11 cellular contexts compared by ENCODE assay signal in genomic region chr10:93757766-93758509, GRCh38. TPM values are rescaled to one million over a fixed set of nuclear protein-coding genes. Genes with fewer than 3 reads are reported as not detected.
DNase-seq lines count a peak whose midpoint lies in the region; ATAC-seq lines count a peak whose summit lies in the region.
"Had no signal": no experiment of that assay in that cellular context is flagged by ENCODE, and none has a peak within 500 bp of the region (broad histone marks: within the 10 kb centered on the region; RNA-seq: fewer than 3 reads in every experiment).

Gene LGI1 (plus strand): TSS chr10:93757936. CDS start chr10:93758145, 209 bp downstream.

- WGBS in mesenchymal stem cell: 30% methylated on average over 17 of the region's 17 CpGs

- H3K14ac ChIP-seq in mesenchymal stem cell (ENCODE audit: low read length in 2 of 2): no peak within 1 kb of the TSS

- no peaks in the 10 kb centered on the region for H3K36me3 ChIP-seq in mesenchymal stem cell (ENCODE audit: control insufficient read depth in 1 of 2, insufficient read depth in 2 of 2, low read depth in 1 of 2, low read length in 2 of 2)

- H3K4ac ChIP-seq in mesenchymal stem cell (ENCODE audit: low read depth in 1 of 2, low read length in 2 of 2): peak within 1 kb of the TSS in 1 of 2 experiments; percentile 16

- H3K27ac ChIP-seq in cingulate gyrus (ENCODE audit: low read depth, low read length) (peak within 1 kb of the TSS; percentile 82), mesenchymal stem cell (ENCODE audit: low read length, poor library complexity, severe bottlenecking) (no peak within 1 kb of the TSS)

- H4K91ac ChIP-seq in mesenchymal stem cell (ENCODE audit: low read length): no peak within 1 kb of the TSS

- peak within 1 kb of the TSS; percentile 42 for H4K8ac ChIP-seq in mesenchymal stem cell (ENCODE audit: low read length)

- H3K4me1 Mint-ChIP-seq in stimulated activated effector memory CD8-positive, alpha-beta T cell treated with anti-CD3 and anti-CD28 coated beads, Interleukin-12 subunit alpha, Interleukin-12 subunit beta, amount 100 ng/mL, for 72 hours: no peaks in the 10 kb centered on the region

- H3K9me3 ChIP-seq in mesenchymal stem cell (ENCODE audit: control insufficient read depth, low read length): no peaks in the 10 kb centered on the region

- peak within 1 kb of the TSS in 1 of 2 experiments; percentile 42 for H2BK12ac ChIP-seq in mesenchymal stem cell (ENCODE audit: low read length in 2 of 2)

- H2AFZ ChIP-seq in mesenchymal stem cell (ENCODE audit: low read depth, low read length): peak within 1 kb of the TSS; percentile 18

- no peaks in the 10 kb centered on the region for H3K36me3 Mint-ChIP-seq in stimulated activated effector memory CD8-positive, alpha-beta T cell treated with anti-CD3 and anti-CD28 coated beads, Interleukin-12 subunit alpha, Interleukin-12 subunit beta, amount 100 ng/mL, for 72 hours

- DNase-seq in NCI-H146 treated with DMSO at 0.1 percent for 48 hours (lab: John Stamatoyannopoulos, UW; ENCODE audit: unreplicated experiment) (peak; percentile 34), mesenchymal stem cell (peak; percentile 65), HT-29 (ENCODE audit: low spot score) (no peak), DMS 273 (lab: John Stamatoyannopoulos, UW; ENCODE audit: unreplicated experiment) (no peak)
- DNase-seq in stimulated activated effector memory CD8-positive, alpha-beta T cell treated with anti-CD3 and anti-CD28 coated beads, Interleukin-12 subunit alpha, Interleukin-12 subunit beta, amount 100 ng/mL, for 72 hours (ENCODE audit: low spot score in 2 of 2): no peak
- DNase-seq: left ventricle myocardium superior; MV-4-11; stimulated activated CD4-positive, alpha-beta T cell treated with anti-CD3 and anti-CD28 coated beads, Interleukin-12 subunit alpha, Interleukin-12 subunit beta, amount 100 ng/mL, for 4 hours had no signal

- H2AK5ac ChIP-seq in mesenchymal stem cell (ENCODE audit: low read length, severe bottlenecking): peak within 1 kb of the TSS; percentile 29

- no peak within 1 kb of the TSS for H2BK120ac ChIP-seq in mesenchymal stem cell (ENCODE audit: low read depth, low read length)

- H2BK15ac ChIP-seq in mesenchymal stem cell (ENCODE audit: low read depth, poor library complexity, severe bottlenecking): no peak within 1 kb of the TSS

- peaks cover 0 to 15% of the 10 kb centered on the region in 2 experiments for H3K27me3 ChIP-seq in mesenchymal stem cell (ENCODE audit: control insufficient read depth in 1 of 2, insufficient read depth in 1 of 2, low read length in 2 of 2)

- H3K79me1 ChIP-seq in mesenchymal stem cell (replicated peaks; ENCODE audit: low read length, poor library complexity, severe bottlenecking): no peaks in the 10 kb centered on the region

- H2BK5ac ChIP-seq in mesenchymal stem cell (ENCODE audit: low read depth, low read length, poor library complexity, severe bottlenecking): no peak within 1 kb of the TSS

- peak within 1 kb of the TSS; percentile 40 for H3K9ac ChIP-seq in mesenchymal stem cell (ENCODE audit: low read length)

- H3K4me3 Mint-ChIP-seq in stimulated activated effector memory CD8-positive, alpha-beta T cell treated with anti-CD3 and anti-CD28 coated beads, Interleukin-12 subunit alpha, Interleukin-12 subunit beta, amount 100 ng/mL, for 72 hours: no peak within 1 kb of the TSS

- peak within 1 kb of the TSS; percentile 27 for H3K4me2 ChIP-seq in mesenchymal stem cell (ENCODE audit: low read length, poor library complexity, severe bottlenecking)

- H3K23ac ChIP-seq in mesenchymal stem cell (ENCODE audit: low read length in 2 of 2): no peak within 1 kb of the TSS

- no peak for ATAC-seq in stimulated activated effector memory CD8-positive, alpha-beta T cell treated with anti-CD3 and anti-CD28 coated beads, Interleukin-12 subunit alpha, Interleukin-12 subunit beta, amount 100 ng/mL, for 72 hours
- ATAC-seq in GM18868 (IDR thresholded peaks at IDR 0.05; ENCODE audit: unreplicated experiment) (no peak), GM21619 (IDR thresholded peaks at IDR 0.05; ENCODE audit: unreplicated experiment) (no peak)
- ATAC-seq: left ventricle myocardium superior had no signal

- H3K9me3 Mint-ChIP-seq in stimulated activated effector memory CD8-positive, alpha-beta T cell treated with anti-CD3 and anti-CD28 coated beads, Interleukin-12 subunit alpha, Interleukin-12 subunit beta, amount 100 ng/mL, for 72 hours: no peaks in the 10 kb centered on the region

- H3K4me3 ChIP-seq in mesenchymal stem cell (ENCODE audit: insufficient read depth in 1 of 2, low read depth in 1 of 2, low read length in 2 of 2): peak within 1 kb of the TSS in 1 of 2 experiments; percentile 67

- peak within 1 kb of the TSS; percentile 41 for H3K27ac Mint-ChIP-seq in stimulated activated effector memory CD8-positive, alpha-beta T cell treated with anti-CD3 and anti-CD28 coated beads, Interleukin-12 subunit alpha, Interleukin-12 subunit beta, amount 100 ng/mL, for 72 hours

- H3K4me1 ChIP-seq in mesenchymal stem cell (ENCODE audit: control insufficient read depth, insufficient read depth, low read depth, low read length): peaks cover 5% of the 10 kb centered on the region

- H3K18ac ChIP-seq in mesenchymal stem cell (ENCODE audit: low read depth in 1 of 2, low read length in 2 of 2): peak within 1 kb of the TSS; percentile 29 to 68

RNA-seq across cellular contexts. Expression of gene LGI1, which starts in this region (rescaled TPM):
- 9.7 TPM for polyA plus RNA-seq in mesenchymal stem cell (2013, experiment 1 of 2)
- polyA plus RNA-seq in mesenchymal stem cell (2013, experiment 2 of 2): 11.1 TPM
- not detected in 2 replicates for total RNA-seq in HT-29 (2014; rRNA removed; shearing (Covaris generic))
- total RNA-seq: left ventricle myocardium superior had no signal

Comparison
In these comparisons a context has a peak if more than half of its experiments do, and no peak if none do; other contexts are left out.
1. DNase-seq: peak in NCI-H146 treated with DMSO at 0.1 percent for 48 hours (single experiment) and mesenchymal stem cell (single experiment); none in stimulated activated effector memory CD8-positive, alpha-beta T cell treated with anti-CD3 and anti-CD28 coated beads, Interleukin-12 subunit alpha, Interleukin-12 subunit beta, amount 100 ng/mL, for 72 hours (0 of 2), HT-29 (single experiment) and DMS 273 (single experiment).